Comparison of ENCODE assay signal across 20 cellular contexts in the genomic region with DNA sequence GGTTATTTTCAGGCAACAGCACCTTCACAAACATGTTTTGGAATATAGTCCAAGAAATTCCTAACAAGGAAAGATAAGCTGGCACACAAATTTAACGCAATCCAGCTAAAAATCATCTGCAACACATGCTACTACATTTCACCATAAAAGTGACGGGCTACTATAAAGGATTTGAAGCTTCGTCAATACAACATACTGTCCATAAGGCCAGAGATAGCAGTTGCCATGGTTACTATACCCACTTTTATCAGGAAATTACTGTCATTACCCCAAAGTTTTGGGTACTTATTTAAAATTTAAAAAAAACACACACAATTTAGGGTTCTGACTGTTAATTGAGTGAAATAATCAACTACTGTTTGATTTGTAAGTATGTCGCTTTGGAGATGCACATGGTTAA. TPM values are rescaled to one million over a fixed set of nuclear protein-coding genes. Genes with fewer than 3 reads are reported as not detected.
DNase-seq lines count a peak whose midpoint lies in the region; ATAC-seq and TF ChIP-seq lines count a peak whose summit lies in the region.
"Had no signal": no experiment of that assay in that cellular context is flagged by ENCODE, and none has a peak within 500 bp of the region (broad histone marks: within the 10 kb centered on the region; RNA-seq: fewer than 3 reads in every experiment).

No MANE protein-coding gene starts in this region.

- no peaks in the 10 kb centered on the region for H3K27me3 ChIP-seq in endodermal cell (ENCODE audit: control insufficient read depth, insufficient read depth, low read length, poor library complexity, severe bottlenecking)
- H3K27me3 ChIP-seq in gastroesophageal sphincter = no peaks in the 10 kb centered on the region
- H3K27me3 ChIP-seq: BE2C, Peyer's patch had no signal

- H3K27me3 Mint-ChIP-seq in activated CD8-positive, alpha-beta memory T cell treated with anti-CD3 and anti-CD28 coated beads, Interleukin-2, amount 10 ng/mL, durations not matched to agents 7 days and 5 days = no peaks in the 10 kb centered on the region
- H3K27me3 Mint-ChIP-seq in endodermal cell (ENCODE audit: insufficient read depth) = no peaks in the 10 kb centered on the region
- no peaks in the 10 kb centered on the region for H3K27me3 Mint-ChIP-seq in stimulated activated memory B cell treated with anti-CD40 and anti-IgM and Interleukin-4, amounts not matched to agents 10 μg/mL and 1 μg/mL and 100 μg/mL, for 72 hours

- H3K9me3 ChIP-seq in OCI-LY7 (ENCODE audit: low read length) = no peaks in the 10 kb centered on the region
- H3K9me3 ChIP-seq in endodermal cell (ENCODE audit: control insufficient read depth, low read length) = no peaks in the 10 kb centered on the region
- no peaks in the 10 kb centered on the region for H3K9me3 ChIP-seq in gastroesophageal sphincter
- H3K9me3 ChIP-seq: BE2C, Peyer's patch had no signal

- no peak for DNase-seq in activated CD8-positive, alpha-beta memory T cell treated with anti-CD3 and anti-CD28 coated beads, Interleukin-2, amount 10 ng/mL, durations not matched to agents 7 days and 5 days
- DNase-seq in activated CD8-positive, alpha-beta memory T cell treated with anti-CD3 and anti-CD28 coated beads, Interleukin-2, amount 50 U/mL, for 48 hours = no peak
- DNase-seq in OCI-LY7 (ENCODE audit: low spot score) (no peak), endodermal cell (no peak)
- DNase-seq: activated CD4-positive, CD25-positive, alpha-beta regulatory T cell treated with anti-CD3 and anti-CD28 coated beads, Interleukin-2, amount 50 U/mL, for 72 hours; activated gamma-delta T cell; BE2C; foreskin melanocyte; GDM1; left cardiac atrium; NCI-H1436 treated with DMSO at 0.1 percent for 48 hours; NCI-H748 treated with DMSO at 0.1 percent for 48 hours; Peyer's patch; stimulated activated CD4-positive, alpha-beta T cell treated with anti-CD3 and anti-CD28 coated beads, Interleukin-2, amount 100 ng/mL, for 48 hours; T-helper 9 cell had no signal

- peak overlapping the region; percentile 10 for H3K27ac Mint-ChIP-seq in activated CD8-positive, alpha-beta memory T cell treated with anti-CD3 and anti-CD28 coated beads, Interleukin-2, amount 10 ng/mL, durations not matched to agents 7 days and 5 days
- no peak overlapping the region for H3K27ac Mint-ChIP-seq in endodermal cell
- peak overlapping the region; percentile 48 for H3K27ac Mint-ChIP-seq in stimulated activated memory B cell treated with anti-CD40 and anti-IgM and Interleukin-4, amounts not matched to agents 10 μg/mL and 1 μg/mL and 100 μg/mL, for 72 hours

- peaks cover 10% of the 10 kb centered on the region for H3K36me3 Mint-ChIP-seq in activated CD8-positive, alpha-beta memory T cell treated with anti-CD3 and anti-CD28 coated beads, Interleukin-2, amount 10 ng/mL, durations not matched to agents 7 days and 5 days
- H3K36me3 Mint-ChIP-seq in endodermal cell (ENCODE audit: low read depth) = peaks cover 5% of the 10 kb centered on the region
- H3K36me3 Mint-ChIP-seq in stimulated activated memory B cell treated with anti-CD40 and anti-IgM and Interleukin-4, amounts not matched to agents 10 μg/mL and 1 μg/mL and 100 μg/mL, for 72 hours = no peaks in the 10 kb centered on the region

- H3K4me1 ChIP-seq in OCI-LY7 (ENCODE audit: insufficient read depth, low read length, poor library complexity, severe bottlenecking) = peaks cover 48% of the 10 kb centered on the region
- H3K4me1 ChIP-seq in endodermal cell (ENCODE audit: control insufficient read depth, insufficient read depth, low read length) = no peaks in the 10 kb centered on the region
- H3K4me1 ChIP-seq in gastroesophageal sphincter = peaks cover 7 to 81% (median 12%) of the 10 kb centered on the region in 3 donors
- H3K4me1 ChIP-seq: BE2C had no signal

- POLR2A ChIA-PET in OCI-LY7 (lab: Charles Lee) = interaction anchor here (1.1 to 1.5 kb wide), 2 partner anchors 19 to 231 kb away, joined by 3 read pairs; no protein-coding TSS in a partner anchor

- H2AFZ ChIP-seq in OCI-LY7 (ENCODE audit: low read length) = no peak overlapping the region

- no peak for TF ChIP-seq POLR2A in gastroesophageal sphincter (IDR thresholded peaks at IDR 0.05)

- H3K27ac ChIP-seq in OCI-LY7 (ENCODE audit: low read depth, low read length, poor library complexity, severe bottlenecking) (peak overlapping the region; percentile 31), endodermal cell (ENCODE audit: low read depth, low read length) (peak overlapping the region; percentile 11), gastroesophageal sphincter (peak overlapping the region in 1 of 4 donors; percentile 42)
- H3K27ac ChIP-seq: 22Rv1, Peyer's patch had no signal

- CTCF ChIA-PET in activated CD8-positive, alpha-beta memory T cell treated with anti-CD3 and anti-CD28 coated beads, Interleukin-2, amount 10 ng/mL, durations not matched to agents 7 days and 5 days (lab: Charles Lee) = interaction anchor here (1.4 kb wide), 1 partner anchor 10 kb away, joined by 4 read pairs; no protein-coding TSS in a partner anchor
- CTCF ChIA-PET in OCI-LY7 (lab: Charles Lee; ENCODE audit: unreplicated experiment) = no interaction called here

- H3K36me3 ChIP-seq in OCI-LY7 (ENCODE audit: insufficient read depth, low read length) (no peaks in the 10 kb centered on the region), endodermal cell (ENCODE audit: control insufficient read depth, insufficient read depth, low read length) (no peaks in the 10 kb centered on the region), gastroesophageal sphincter (no peaks in the 10 kb centered on the region)
- H3K36me3 ChIP-seq: BE2C, Peyer's patch had no signal

- H3K4me1 Mint-ChIP-seq in activated CD8-positive, alpha-beta memory T cell treated with anti-CD3 and anti-CD28 coated beads, Interleukin-2, amount 10 ng/mL, durations not matched to agents 7 days and 5 days = peaks cover 57% of the 10 kb centered on the region
- peaks cover 14% of the 10 kb centered on the region for H3K4me1 Mint-ChIP-seq in endodermal cell
- peaks cover 48% of the 10 kb centered on the region for H3K4me1 Mint-ChIP-seq in stimulated activated memory B cell treated with anti-CD40 and anti-IgM and Interleukin-4, amounts not matched to agents 10 μg/mL and 1 μg/mL and 100 μg/mL, for 72 hours

- no peaks in the 10 kb centered on the region for H3K9me3 Mint-ChIP-seq in activated CD8-positive, alpha-beta memory T cell treated with anti-CD3 and anti-CD28 coated beads, Interleukin-2, amount 10 ng/mL, durations not matched to agents 7 days and 5 days (ENCODE audit: low read depth)
- no peaks in the 10 kb centered on the region for H3K9me3 Mint-ChIP-seq in endodermal cell
- H3K9me3 Mint-ChIP-seq in stimulated activated memory B cell treated with anti-CD40 and anti-IgM and Interleukin-4, amounts not matched to agents 10 μg/mL and 1 μg/mL and 100 μg/mL, for 72 hours = no peaks in the 10 kb centered on the region

- TF ChIP-seq CTCF in OCI-LY7 (conservative IDR thresholded peaks at IDR 0.05; ENCODE audit: low read length) (no peak), endodermal cell (conservative IDR thresholded peaks at IDR 0.05) (no peak), gastroesophageal sphincter (IDR thresholded peaks at IDR 0.05) (no peak)

- no peak overlapping the region for H3K4me3 Mint-ChIP-seq in activated CD8-positive, alpha-beta memory T cell treated with anti-CD3 and anti-CD28 coated beads, Interleukin-2, amount 10 ng/mL, durations not matched to agents 7 days and 5 days
- no peak overlapping the region for H3K4me3 Mint-ChIP-seq in endodermal cell
- no peak overlapping the region for H3K4me3 Mint-ChIP-seq in stimulated activated memory B cell treated with anti-CD40 and anti-IgM and Interleukin-4, amounts not matched to agents 10 μg/mL and 1 μg/mL and 100 μg/mL, for 72 hours

- H3K4me2 ChIP-seq in OCI-LY7 (ENCODE audit: low read length) = peak overlapping the region; percentile 80

- intact Hi-C loops in OCI-LY7 (cut with micrococcal nuclease; ENCODE audit: unreplicated experiment) = no loop called here

- no peaks in the 10 kb centered on the region for H3K9me2 ChIP-seq in OCI-LY7 (ENCODE audit: insufficient read depth, low read length)

- WGBS in endodermal cell (ENCODE audit: insufficient coverage in 1 of 2, insufficient read length in 1 of 2), 2 experiments = 96% methylated on average over 4 of the region's 4 CpGs
- 79 to 83% methylated on average over 4 of the region's 4 CpGs for WGBS in gastroesophageal sphincter (ENCODE audit: low coverage in 1 of 2), 2 donors

- no peak overlapping the region for H3K4me3 ChIP-seq in OCI-LY7 (ENCODE audit: low read depth, low read length, poor library complexity, severe bottlenecking)
- H3K4me3 ChIP-seq in endodermal cell (ENCODE audit: low read length) = no peak overlapping the region
- no peak overlapping the region for H3K4me3 ChIP-seq in gastroesophageal sphincter
- H3K4me3 ChIP-seq: Peyer's patch had no signal

- no TSS peak for BruUV-seq in OCI-LY7 (replicated peaks; lab: Mats Ljungman, UMichigan)

- H3K9ac ChIP-seq in endodermal cell (ENCODE audit: extremely low read depth, low read length, poor library complexity, severe bottlenecking) = no peak overlapping the region

- peaks cover 11% of the 10 kb centered on the region for H4K20me1 ChIP-seq in OCI-LY7 (ENCODE audit: insufficient read depth, low read length)

- ATAC-seq in activated CD8-positive, alpha-beta memory T cell treated with anti-CD3 and anti-CD28 coated beads, Interleukin-2, amount 10 ng/mL, durations not matched to agents 7 days and 5 days = no peak
- no peak for ATAC-seq in stimulated activated memory B cell treated with anti-CD40 and anti-IgM and Interleukin-4, amounts not matched to agents 10 μg/mL and 1 μg/mL and 100 μg/mL, for 72 hours
- ATAC-seq in HG02973 (IDR thresholded peaks at IDR 0.05; ENCODE audit: unreplicated experiment) (no peak), gastroesophageal sphincter (no peak), GM21825 (IDR thresholded peaks at IDR 0.05; ENCODE audit: unreplicated experiment) (no peak)
- ATAC-seq: left cardiac atrium had no signal

- peaks cover 79% of the 10 kb centered on the region for H3K79me2 ChIP-seq in OCI-LY7 (ENCODE audit: insufficient read depth, low read depth, low read length)

- TF ChIP-seq EP300 in gastroesophageal sphincter (IDR thresholded peaks at IDR 0.05) = no peak

RNA-seq across cellular contexts. Expression of a gene that starts 6.9 kb away (rescaled TPM):
- 10 to 100 TPM; 34.6 to 39.7 TPM for total RNA-seq in activated CD8-positive, alpha-beta memory T cell treated with anti-CD3 and anti-CD28 coated beads, Interleukin-2, amount 10 ng/mL, durations not matched to agents 7 days and 5 days
- 22.3 and 23.1 TPM in 2 replicates for total RNA-seq in OCI-LY7 (2014; rRNA removed; shearing (Covaris generic))
- total RNA-seq in OCI-LY7 (2022) (56.1 and 61.3 TPM in 2 replicates), endodermal cell (10 to 100 TPM; 47.2 to 53.9 TPM), gastroesophageal sphincter (10 to 100 TPM; 28.5 to 53.9 (median 42.2) TPM)
- polyA plus RNA-seq in endodermal cell (2013, experiment 1 of 2) = 46.3 TPM
- polyA plus RNA-seq in endodermal cell (2013, experiment 2 of 2) = 45.3 TPM
